ENCODE assay signal across 14 cellular contexts in the genomic region with DNA sequence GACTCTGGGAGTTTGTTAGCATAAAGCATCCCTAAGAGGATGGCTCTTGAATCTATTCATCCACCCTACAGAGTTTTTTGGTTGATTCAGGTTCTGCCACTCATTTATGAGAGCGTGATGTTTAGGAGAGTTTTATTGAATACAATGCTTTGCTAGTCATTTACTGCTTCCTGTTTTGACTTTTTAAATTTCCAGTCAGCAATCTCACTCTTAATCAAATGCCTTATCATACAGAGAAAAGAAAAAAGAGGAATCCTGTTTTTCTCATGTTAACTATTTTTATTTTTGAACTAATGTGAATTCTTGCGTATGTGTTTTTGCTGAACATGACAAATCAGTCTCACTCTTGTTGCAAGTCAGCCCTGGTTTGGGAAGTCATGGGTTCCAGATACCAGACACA.
"Had no signal": no experiment of that assay in that cellular context is flagged by ENCODE, and none has a peak within 500 bp of the region (broad histone marks: within the 10 kb centered on the region; RNA-seq: fewer than 3 reads in every experiment).

No MANE protein-coding gene starts in this region.

- H3K4me3 Mint-ChIP-seq: activated B cell treated with CpG ODN at 0.5 μM for 24 hours; activated naive CD8-positive, alpha-beta T cell; brain; central memory CD8-positive, alpha-beta T cell; effector memory CD8-positive, alpha-beta T cell had no signal

- H2AFZ ChIP-seq: hepatocyte had no signal

- H3K27me3 Mint-ChIP-seq: activated B cell treated with CpG ODN at 0.5 μM for 24 hours; activated naive CD8-positive, alpha-beta T cell; central memory CD8-positive, alpha-beta T cell had no signal

- H3K4me3 ChIP-seq: hepatocyte, ovary, thyroid gland had no signal

- DNase-seq: activated B cell treated with CpG ODN at 0.5 μM for 24 hours; activated CD4-positive, alpha-beta T cell treated with anti-CD3 and anti-CD28 coated beads, Interleukin-2, amount 50 U/mL, for 4 hours; amygdala; cortex of kidney; effector memory CD8-positive, alpha-beta T cell; erythroblast; ovary; stimulated activated CD4-positive, alpha-beta T cell treated with anti-CD3 and anti-CD28 coated beads, Interleukin-4, amount 100 ng/mL, for 4 hours; thyroid gland had no signal

- H3K79me2 ChIP-seq: hepatocyte had no signal

- H3K4me1 Mint-ChIP-seq: brain; central memory CD8-positive, alpha-beta T cell had no signal

- H3K27ac Mint-ChIP-seq: activated naive CD8-positive, alpha-beta T cell; brain; effector memory CD8-positive, alpha-beta T cell had no signal

- H3K36me3 Mint-ChIP-seq: brain had no signal

- H3K36me3 ChIP-seq: ovary, thyroid gland had no signal

- H3K4me2 ChIP-seq: hepatocyte had no signal

- H3K27ac ChIP-seq: hepatocyte, ovary, thyroid gland had no signal

- H3K27me3 ChIP-seq: hepatocyte, ovary, thyroid gland had no signal

- H3K9me3 ChIP-seq: ovary, thyroid gland had no signal

- H3K9me3 Mint-ChIP-seq: central memory CD8-positive, alpha-beta T cell; effector memory CD8-positive, alpha-beta T cell had no signal

- FAIRE-seq: urothelium cell line had no signal

- ATAC-seq: effector memory CD8-positive, alpha-beta T cell had no signal
